5 cellular contexts compared by ENCODE assay signal in genomic region chr1:6395781-6396244, GRCh38. TPM values are rescaled to one million over a fixed set of nuclear protein-coding genes. Genes with fewer than 3 reads are reported as not detected.
"Had no signal": no experiment of that assay in that cellular context is flagged by ENCODE, and none has a peak within 500 bp of the region (broad histone marks: within the 10 kb centered on the region; RNA-seq: fewer than 3 reads in every experiment).

No MANE protein-coding gene starts in this region.

RNA-seq across cellular contexts. Expression of gene HES2, which starts 23.9 kb away (rescaled TPM):
- total RNA-seq: activated naive CD8-positive, alpha-beta T cell treated with anti-CD3 and anti-CD28 coated beads for 36 hours; activated T-cell treated with anti-CD3 and anti-CD28 coated beads, Interleukin-2, amount 50 U/mL, for 4 hours; ascending aorta; cardiac muscle cell; cardiac septum had no signal
- polyA plus RNA-seq: cardiac muscle cell had no signal
